In the genomic region with DNA sequence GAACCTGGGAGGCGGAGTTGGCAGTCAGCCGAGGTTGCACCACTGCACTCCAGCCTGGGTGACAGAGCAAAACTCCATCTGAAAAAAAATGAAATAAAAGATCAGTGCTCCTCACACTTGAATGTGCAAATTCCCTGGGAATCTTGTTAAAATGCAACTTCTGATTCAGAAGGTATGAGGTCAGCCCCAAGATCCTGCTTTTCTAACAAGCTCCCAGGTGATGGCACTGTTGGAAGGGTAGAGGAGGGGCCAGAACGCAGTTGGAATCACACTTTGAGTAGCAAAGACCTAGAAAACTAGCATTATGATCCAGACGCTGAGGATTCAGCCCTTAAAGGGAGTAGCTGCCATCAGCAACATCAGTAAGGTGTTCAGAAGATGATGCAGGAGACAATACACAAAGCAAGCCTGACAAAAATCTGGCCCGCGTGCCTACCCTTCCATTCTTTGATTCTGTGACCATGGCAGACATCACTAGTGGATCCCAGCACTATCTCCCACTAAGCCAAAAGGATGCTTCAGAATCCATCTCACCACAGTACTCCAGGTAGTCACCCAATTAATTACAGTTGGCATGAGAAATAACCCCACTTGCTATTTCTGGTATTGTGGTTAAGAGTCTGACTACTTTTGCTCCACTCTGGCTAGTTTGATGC, we compare ENCODE assay signal across 19 cellular contexts. TPM values are rescaled to one million over a fixed set of nuclear protein-coding genes. Genes with fewer than 3 reads are reported as not detected.
A peak's percentile ranks its signal among the peaks of the same experiment; 100 is the strongest.
DNase-seq lines count a peak whose midpoint lies in the region; ATAC-seq, FAIRE-seq and TF ChIP-seq lines count a peak whose summit lies in the region.
"Had no signal": no experiment of that assay in that cellular context is flagged by ENCODE, and none has a peak within 500 bp of the region (broad histone marks: within the 10 kb centered on the region; RNA-seq: fewer than 3 reads in every experiment).

No MANE protein-coding gene starts in this region.

- no peak overlapping the region for H3K27ac ChIP-seq in DND-41 (ENCODE audit: low read length)
- H3K27ac ChIP-seq in K562 (ENCODE audit: extremely low read depth, low read depth, low read length) = no peak overlapping the region
- H3K27ac ChIP-seq: ovary had no signal

- no peak overlapping the region for H3K9ac ChIP-seq in DND-41 (ENCODE audit: low read depth, low read length)
- no peak overlapping the region for H3K9ac ChIP-seq in K562 (ENCODE audit: insufficient read depth in 1 of 2, low read depth in 2 of 2, low read length in 2 of 2)

- no peaks in the 10 kb centered on the region for H3K27me3 Mint-ChIP-seq in osteocyte (ENCODE audit: unreplicated experiment)

- DNase-seq in DND-41 (no peak), M059J (ENCODE audit: low read depth) (peak; percentile 58), K562 (ENCODE audit: extremely low read depth in 1 of 4, low spot score in 3 of 4) (peak in 1 of 4 experiments; percentile 16), posterior vena cava (ENCODE audit: low spot score) (peak; percentile 12), osteocyte (ENCODE audit: extremely low spot score, unreplicated experiment) (no peak), NCI-H2171 treated with DMSO at 0.1 percent for 48 hours (lab: John Stamatoyannopoulos, UW) (no peak)
- DNase-seq: activated CD4-positive, alpha-beta T cell treated with anti-CD3 and anti-CD28 coated beads, Interleukin-2, amount 50 U/mL, for 1 hour; activated naive CD8-positive, alpha-beta T cell treated with anti-CD3 and anti-CD28 coated beads for 36 hours; activated T-cell treated with anti-CD3 and anti-CD28 coated beads for 4 hours; CD8-positive, alpha-beta memory T cell; hippocampal formation; left colon; NCI-H2029 treated with DMSO at 0.1 percent for 48 hours; ovary had no signal

- H3K9me1 ChIP-seq in K562 (ENCODE audit: control insufficient read depth, insufficient read depth, low read length) = no peaks in the 10 kb centered on the region

- no peaks in the 10 kb centered on the region for H3K9me3 ChIP-seq in DND-41 (ENCODE audit: insufficient read depth, low read length, severe bottlenecking)
- no peaks in the 10 kb centered on the region for H3K9me3 ChIP-seq in K562 (replicated peaks; ENCODE audit: control insufficient read depth, insufficient read depth, low read depth, low read length)
- H3K9me3 ChIP-seq: ovary had no signal

- no peaks in the 10 kb centered on the region for H3K36me3 ChIP-seq in DND-41 (ENCODE audit: insufficient read depth, low read length)
- no peaks in the 10 kb centered on the region for H3K36me3 ChIP-seq in K562 (ENCODE audit: control insufficient read depth, insufficient read depth, low read length)
- H3K36me3 ChIP-seq: ovary had no signal

- H3K4me3 Mint-ChIP-seq in osteocyte (ENCODE audit: unreplicated experiment) = no peak overlapping the region
- H3K4me3 Mint-ChIP-seq: activated naive CD8-positive, alpha-beta T cell treated with anti-CD3 and anti-CD28 coated beads for 36 hours; CD8-positive, alpha-beta memory T cell; stimulated activated effector memory CD8-positive, alpha-beta T cell treated with anti-CD3 and anti-CD28 coated beads, Interleukin-12 subunit alpha, Interleukin-12 subunit beta, amount 100 ng/mL, for 72 hours had no signal

- peak in 1 of 2 experiments; percentile 35; a peak in 2 of 4 replicates for TF ChIP-seq RAD21 in K562 (CRISPR knock-in tag; conservative IDR thresholded peaks at IDR 0.05 in 1 of 2, IDR thresholded peaks at IDR 0.05 in 1 of 2)

- intact Hi-C loops in K562 (cut with micrococcal nuclease) = no loop called here
- intact Hi-C loops in posterior vena cava (cut with DNase I) = no loop called here

- H3K4me2 ChIP-seq in DND-41 (ENCODE audit: insufficient read depth, low read length) = no peak overlapping the region
- peak overlapping the region; percentile 36 for H3K4me2 ChIP-seq in K562 (ENCODE audit: insufficient read depth, low read length)

- H3K36me3 Mint-ChIP-seq in osteocyte (ENCODE audit: unreplicated experiment) = no peaks in the 10 kb centered on the region
- H3K36me3 Mint-ChIP-seq: activated naive CD8-positive, alpha-beta T cell treated with anti-CD3 and anti-CD28 coated beads for 36 hours; CD8-positive, alpha-beta memory T cell; stimulated activated effector memory CD8-positive, alpha-beta T cell treated with anti-CD3 and anti-CD28 coated beads, Interleukin-12 subunit alpha, Interleukin-12 subunit beta, amount 100 ng/mL, for 72 hours had no signal

- H4K20me1 ChIP-seq in DND-41 (ENCODE audit: insufficient read depth, low read length) = no peaks in the 10 kb centered on the region
- no peaks in the 10 kb centered on the region for H4K20me1 ChIP-seq in K562 (replicated peaks; ENCODE audit: control insufficient read depth, insufficient read depth, low read length)

- TF ChIP-seq EP300 in K562 (IDR thresholded peaks at IDR 0.05; ENCODE audit: low read length) = no peak

- TF ChIP-seq CTCF in DND-41 (IDR thresholded peaks at IDR 0.05; ENCODE audit: borderline replicate concordance, extremely low read depth, low read length, poor library complexity, severe bottlenecking) (peak; percentile 30), K562 (IDR thresholded peaks at IDR 0.05 in 2 of 3, conservative IDR thresholded peaks at IDR 0.05 in 1 of 3; ENCODE audit: insufficient read depth in 2 of 3, low read depth in 1 of 3, low read length in 3 of 3) (peak; percentile 25 to 34 (median 30); a peak in 5 of 6 replicates), osteocyte (IDR thresholded peaks at IDR 0.05) (no peak)

- H3K79me2 ChIP-seq in DND-41 (ENCODE audit: insufficient read depth, low read length) (no peaks in the 10 kb centered on the region), K562 (ENCODE audit: control insufficient read depth, insufficient read depth, low read length) (no peaks in the 10 kb centered on the region)

- peaks cover under 1% of the 10 kb centered on the region for H3K4me1 Mint-ChIP-seq in osteocyte (ENCODE audit: unreplicated experiment)
- H3K4me1 Mint-ChIP-seq: activated naive CD8-positive, alpha-beta T cell treated with anti-CD3 and anti-CD28 coated beads for 36 hours; CD8-positive, alpha-beta memory T cell; stimulated activated effector memory CD8-positive, alpha-beta T cell treated with anti-CD3 and anti-CD28 coated beads, Interleukin-12 subunit alpha, Interleukin-12 subunit beta, amount 100 ng/mL, for 72 hours had no signal

- H3K27me3 ChIP-seq in DND-41 (ENCODE audit: insufficient read depth, low read length, poor library complexity) (no peaks in the 10 kb centered on the region), K562 (ENCODE audit: control insufficient read depth in 2 of 2, insufficient read depth in 2 of 2, low read length in 2 of 2) (peaks cover 10 to 43% of the 10 kb centered on the region in 2 experiments; a peak in 4 of 5 replicates)
- H3K27me3 ChIP-seq: ovary had no signal

- no peaks in the 10 kb centered on the region for H3K4me1 ChIP-seq in DND-41 (ENCODE audit: insufficient read depth, low read length)
- peaks cover 0 to 1% of the 10 kb centered on the region in 2 experiments; a peak in 2 of 5 replicates for H3K4me1 ChIP-seq in K562 (replicated peaks in 1 of 2; ENCODE audit: control insufficient read depth in 2 of 2, insufficient read depth in 2 of 2, low read length in 2 of 2)

- no peak overlapping the region for H3K27ac Mint-ChIP-seq in osteocyte (ENCODE audit: unreplicated experiment)
- H3K27ac Mint-ChIP-seq: activated naive CD8-positive, alpha-beta T cell treated with anti-CD3 and anti-CD28 coated beads for 36 hours; CD8-positive, alpha-beta memory T cell; stimulated activated effector memory CD8-positive, alpha-beta T cell treated with anti-CD3 and anti-CD28 coated beads, Interleukin-12 subunit alpha, Interleukin-12 subunit beta, amount 100 ng/mL, for 72 hours had no signal

- TF ChIP-seq POLR2A in K562 (conservative IDR thresholded peaks at IDR 0.05) = no peak

- peak; percentile 86 for FAIRE-seq in K562 (lab: Jason Lieb, UNC)
- FAIRE-seq: H54, RCC 7860 had no signal

- no TSS peak for BruUV-seq in K562 (replicated peaks; lab: Mats Ljungman, UMichigan)

- H3K4me3 ChIP-seq in DND-41 (ENCODE audit: low read depth in 1 of 2, low read length in 2 of 2) = no peak overlapping the region
- no peak overlapping the region for H3K4me3 ChIP-seq in K562
- H3K4me3 ChIP-seq: ovary had no signal

- CTCF ChIA-PET in K562 (lab: Yijun Ruan, JAX; ENCODE audit: low intra/inter-chr PET ratio) = no interaction called here

- 0% methylated on average over 6 of the region's 6 CpGs for WGBS in K562 (ENCODE audit: insufficient coverage, low coverage, missing lambda C conversion rate)

- POLR2A ChIA-PET in K562 (lab: Yijun Ruan, JAX) = interaction anchor here (0.7 kb wide), 1 partner anchor 14 kb away, joined by 4 read pairs; no protein-coding TSS in a partner anchor

- H2AFZ ChIP-seq in DND-41 (ENCODE audit: low read depth, low read length) = no peak overlapping the region
- peak overlapping the region; percentile 60 for H2AFZ ChIP-seq in K562 (ENCODE audit: low read depth, low read length)

- no peaks in the 10 kb centered on the region for H3K9me3 Mint-ChIP-seq in osteocyte (ENCODE audit: unreplicated experiment)
- H3K9me3 Mint-ChIP-seq: activated naive CD8-positive, alpha-beta T cell treated with anti-CD3 and anti-CD28 coated beads for 36 hours; CD8-positive, alpha-beta memory T cell; stimulated activated effector memory CD8-positive, alpha-beta T cell treated with anti-CD3 and anti-CD28 coated beads, Interleukin-12 subunit alpha, Interleukin-12 subunit beta, amount 100 ng/mL, for 72 hours had no signal

- in situ Hi-C loops in K562 (cut with MboI) = no loop called here

- no peak for ATAC-seq in DND-41 (ENCODE audit: insufficient read depth, low read depth)
- ATAC-seq in K562 = peak; percentile 69
- ATAC-seq in GM19395 (IDR thresholded peaks at IDR 0.05; ENCODE audit: unreplicated experiment) = no peak
- ATAC-seq: left colon; stimulated activated effector memory CD8-positive, alpha-beta T cell treated with anti-CD3 and anti-CD28 coated beads, Interleukin-12 subunit alpha, Interleukin-12 subunit beta, amount 100 ng/mL, for 72 hours had no signal

RNA-seq across cellular contexts. Expression of a gene that starts 33.1 kb away (rescaled TPM):
- not detected in 2 replicates for total RNA-seq in M059J (2014; rRNA removed; shearing (Covaris generic))
- not detected in 2 replicates for total RNA-seq in K562 (2011; cell fraction: chromatin; rRNA removed; ENCODE audit: low replicate concordance)
- not detected in 2 replicates for total RNA-seq in K562 (2011; cell fraction: nucleolus; rRNA removed)
- total RNA-seq in K562 (2011; cell fraction: nucleoplasm; rRNA removed) = not detected in 2 replicates
- total RNA-seq in K562 (2014; rRNA removed) (0.05 TPM in 1 of 2 replicates, not detected in the other), K562 (2014; rRNA removed; fragmentation: Illumina TruSeq; extraction: Trizol) (not detected in 2 replicates), K562 (2015; rRNA removed; fragmentation: Illumina TruSeq; extraction: Trizol) (not detected in 2 replicates), K562 (2021) (not detected in 2 replicates), posterior vena cava (under 1 TPM in 1 of 2 donors, not detected in 1; 0.10 TPM), osteocyte (0.75 TPM in 1 of 2 replicates, not detected in the other)
- polyA plus RNA-seq in K562 (2011; rRNA removed) (not detected in 2 replicates), K562 (2014; fragmentation: Illumina TruSeq; extraction: Trizol) (0.04 TPM in 1 of 2 replicates, not detected in the other), K562 (2014; fragmentation: Nextera tagmentation; extraction: Ambion mirVana) (under 1 TPM; 0.07 to 0.23 TPM), K562 (2014; rRNA removed) (not detected in 2 replicates)
- polyA plus RNA-seq in K562 (2011; cell fraction: cytosol; rRNA removed) = 0.01 TPM in 1 of 2 replicates, not detected in the other
- polyA plus RNA-seq in K562 (2011; cell fraction: nucleus; rRNA removed) = 0.11 TPM in 1 of 2 replicates, not detected in the other
- 0.04 and 0.07 TPM in 2 replicates for polyA plus RNA-seq in K562 (2012)
- not detected in 2 replicates for polyA minus RNA-seq in K562 (2011; rRNA and poly(A)+ RNA removed)
- polyA minus RNA-seq in K562 (2011; cell fraction: cytosol; rRNA and poly(A)+ RNA removed) = not detected in 2 replicates
- polyA minus RNA-seq in K562 (2011; cell fraction: nucleus; rRNA and poly(A)+ RNA removed) = not detected in 2 replicates
- total RNA-seq: G401, left colon, ovary had no signal

Comparison
In these comparisons a context has a peak if more than half of its experiments do, and no peak if none do; other contexts are left out.
1. DNase-seq: peak in M059J (single experiment) and posterior vena cava (single experiment); none in DND-41 (single experiment), osteocyte (single experiment) and NCI-H2171 treated with DMSO at 0.1 percent for 48 hours (single experiment).